ENCODE assay signal across 1 cellular context in genomic region chr3:151895478-151895877, GRCh38.
TF ChIP-seq lines count a peak whose summit lies in the region.

No MANE protein-coding gene starts in this region.

TF ChIP-seq in GM23338, 12 proteins besides CTCF, POLR2A, EP300 and RAD21 (continued from another document):
- TF ChIP-seq REST (IDR thresholded peaks at IDR 0.05; ENCODE audit: unreplicated experiment) (no peak), ETS1 (IDR thresholded peaks at IDR 0.05) (no peak), EZH2phosphoT487 (IDR thresholded peaks at IDR 0.05; ENCODE audit: unreplicated experiment) (no peak), NANOG (IDR thresholded peaks at IDR 0.05; ENCODE audit: borderline replicate concordance) (no peak), ZNF462 (CRISPR knock-in tag; IDR thresholded peaks at IDR 0.05) (no peak), STAT1 (IDR thresholded peaks at IDR 0.05; ENCODE audit: unreplicated experiment) (no peak), CREB1 (CRISPR knock-in tag; IDR thresholded peaks at IDR 0.05; ENCODE audit: low read depth) (no peak)
